Comparison of ENCODE assay signal across 23 cellular contexts in the genomic region with DNA sequence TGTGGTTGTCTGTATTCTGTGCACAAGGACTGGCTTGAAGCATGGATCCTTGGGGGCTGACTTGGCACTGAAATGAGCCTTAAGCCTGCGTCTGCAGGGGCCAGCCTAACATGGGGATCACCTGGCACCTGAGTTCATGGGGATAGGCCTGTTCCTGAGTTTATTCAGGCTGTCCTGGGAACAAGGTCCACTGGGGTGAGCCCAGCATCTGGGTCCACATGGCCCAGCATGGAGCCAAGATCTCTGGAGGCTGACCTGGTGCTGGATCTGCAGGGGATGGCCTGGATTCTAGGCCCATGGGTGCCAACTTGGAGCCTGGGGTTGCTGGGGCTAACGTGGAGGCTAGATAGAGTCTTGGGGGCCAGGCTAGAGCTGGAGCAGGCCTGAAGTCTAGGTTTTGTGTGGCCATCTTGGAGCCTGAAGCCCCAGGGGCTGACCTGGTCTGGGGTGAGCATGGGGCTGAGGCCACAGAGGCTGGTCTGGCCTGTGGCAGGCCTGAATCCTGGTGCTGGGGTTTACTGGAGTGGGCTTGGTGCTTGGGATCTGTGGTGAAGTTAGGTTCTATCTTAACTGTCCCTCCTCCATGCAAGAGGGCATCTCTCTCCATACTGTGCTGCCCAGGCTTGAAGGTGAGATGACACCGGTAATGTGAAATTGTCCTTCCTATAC. TPM values are rescaled to one million over a fixed set of nuclear protein-coding genes. Genes with fewer than 3 reads are reported as not detected.
"Had no signal": no experiment of that assay in that cellular context is flagged by ENCODE, and none has a peak within 500 bp of the region (broad histone marks: within the 10 kb centered on the region; RNA-seq: fewer than 3 reads in every experiment).

No MANE protein-coding gene starts in this region.

- H3K27me3 ChIP-seq: MG63 had no signal

- H3K27ac Mint-ChIP-seq: activated CD8-positive, alpha-beta memory T cell treated with anti-CD3 and anti-CD28 coated beads, Interleukin-2, amount 10 ng/mL, durations not matched to agents 7 days and 5 days; activated naive CD4-positive, alpha-beta T cell treated with anti-CD3 and anti-CD28 coated beads, Interleukin-2, amount 50 U/mL, for 24 hours; activated T-cell treated with anti-CD3 and anti-CD28 coated beads, Interleukin-2, amount 50 U/mL, for 24 hours; activated T-helper 1 cell treated with anti-CD3 and anti-CD28 coated beads, Interleukin-12 subunit alpha, Interleukin-12 subunit beta, Interleukin-2, Interleukin-4 antibody, amounts not matched to agents 30 ng/mL and 10 ng/mL and 1 ng/mL, durations not matched to agents 14 hours and 24 hours and 36 hours; brain had no signal

- DNase-seq: activated CD4-positive, alpha-beta T cell treated with anti-CD3 and anti-CD28 coated beads for 48 hours; activated CD4-positive, alpha-beta T cell treated with anti-CD3 and anti-CD28 coated beads, Interleukin-2, amount 50 U/mL, for 48 hours; activated CD8-positive, alpha-beta memory T cell treated with anti-CD3 and anti-CD28 coated beads, Interleukin-2, amount 10 ng/mL, durations not matched to agents 7 days and 5 days; activated effector memory CD4-positive, alpha-beta T cell treated with Interleukin-2 at 50 U/mL for 16 hours; activated naive CD4-positive, alpha-beta T cell; activated T-cell treated with anti-CD3 and anti-CD28 coated beads, Interleukin-2, amount 50 U/mL, for 24 hours; MG63; MV-4-11; NCI-H1436 treated with DMSO at 0.1 percent for 48 hours; NCI-H69; NK-92 treated with Interleukin-12 subunit alpha and Interleukin-12 subunit beta, amount 100 ng/mL, for 24 hours; OCI-M1; T-helper 1 cell; WERI-Rb-1 had no signal

- H3K4me3 ChIP-seq: MG63, SK-N-MC had no signal

- H3K4me3 Mint-ChIP-seq: activated CD8-positive, alpha-beta memory T cell treated with anti-CD3 and anti-CD28 coated beads, Interleukin-2, amount 10 ng/mL, durations not matched to agents 7 days and 5 days; activated naive CD4-positive, alpha-beta T cell treated with anti-CD3 and anti-CD28 coated beads, Interleukin-2, amount 50 U/mL, for 24 hours; activated T-cell treated with anti-CD3 and anti-CD28 coated beads, Interleukin-2, amount 50 U/mL, for 24 hours; activated T-helper 1 cell treated with anti-CD3 and anti-CD28 coated beads, Interleukin-12 subunit alpha, Interleukin-12 subunit beta, Interleukin-2, Interleukin-4 antibody, amounts not matched to agents 30 ng/mL and 10 ng/mL and 1 ng/mL, durations not matched to agents 14 hours and 24 hours and 36 hours; brain had no signal

- H3K36me3 ChIP-seq: MG63, WERI-Rb-1 had no signal

- H3K27me3 Mint-ChIP-seq: activated naive CD4-positive, alpha-beta T cell treated with anti-CD3 and anti-CD28 coated beads, Interleukin-2, amount 50 U/mL, for 24 hours; activated T-cell treated with anti-CD3 and anti-CD28 coated beads, Interleukin-2, amount 50 U/mL, for 24 hours; brain had no signal

- H3K4me1 Mint-ChIP-seq: activated CD8-positive, alpha-beta memory T cell treated with anti-CD3 and anti-CD28 coated beads, Interleukin-2, amount 10 ng/mL, durations not matched to agents 7 days and 5 days; activated naive CD4-positive, alpha-beta T cell treated with anti-CD3 and anti-CD28 coated beads, Interleukin-2, amount 50 U/mL, for 24 hours; brain had no signal

- ATAC-seq: activated CD4-positive, CD25-positive, alpha-beta regulatory T cell treated with anti-CD3 and anti-CD28 coated beads, Interleukin-2, amount 50 U/mL, for 24 hours; activated CD8-positive, alpha-beta memory T cell treated with anti-CD3 and anti-CD28 coated beads, Interleukin-2, amount 10 ng/mL, durations not matched to agents 7 days and 5 days; Panc1; Right ventricle myocardium inferior had no signal

- H3K27ac ChIP-seq: SK-N-MC, WERI-Rb-1 had no signal

RNA-seq across cellular contexts. Expression of a gene that starts 0.7 kb away (rescaled TPM):
- total RNA-seq: activated T-helper 1 cell treated with anti-CD3 and anti-CD28 coated beads, Interleukin-12 subunit alpha, Interleukin-12 subunit beta, Interleukin-2, Interleukin-4 antibody, amounts not matched to agents 30 ng/mL and 10 ng/mL and 1 ng/mL, durations not matched to agents 14 hours and 24 hours and 36 hours; astrocyte had no signal

RNA-seq across cellular contexts. Expression of a gene that starts 39.3 kb away (rescaled TPM):
- total RNA-seq: activated CD8-positive, alpha-beta memory T cell treated with anti-CD3 and anti-CD28 coated beads, Interleukin-2, amount 10 ng/mL, durations not matched to agents 7 days and 5 days; activated T-helper 1 cell treated with anti-CD3 and anti-CD28 coated beads, Interleukin-12 subunit alpha, Interleukin-12 subunit beta, Interleukin-2, Interleukin-4 antibody, amounts not matched to agents 30 ng/mL and 10 ng/mL and 1 ng/mL, durations not matched to agents 14 hours and 24 hours and 36 hours; astrocyte; Right ventricle myocardium inferior; T-helper 2 cell treated with Interferon-gamma antibody and Interleukin-4, amounts not matched to agents 100 ng/mL and 5 ng/mL, for 36 hours had no signal
